Comparison of ENCODE assay signal across 25 cellular contexts in genomic region chr11:20047006-20047405, GRCh38.
A peak's percentile ranks its signal among the peaks of the same experiment; 100 is the strongest.
DNase-seq lines count a peak whose midpoint lies in the region; ATAC-seq, FAIRE-seq and TF ChIP-seq lines count a peak whose summit lies in the region.
"Had no signal": no experiment of that assay in that cellular context is flagged by ENCODE, and none has a peak within 500 bp of the region (broad histone marks: within the 10 kb centered on the region; RNA-seq: fewer than 3 reads in every experiment).

No MANE protein-coding gene starts in this region.

- H3K36me3 Mint-ChIP-seq in HFFc6 (ENCODE audit: low read depth) = peaks cover 44% of the 10 kb centered on the region
- H3K36me3 Mint-ChIP-seq: CD4-positive, CD25-positive, alpha-beta regulatory T cell had no signal

- peaks cover 62% of the 10 kb centered on the region for H3K4me1 ChIP-seq in cardiac muscle cell (ENCODE audit: low read depth)
- H3K4me1 ChIP-seq in right cardiac atrium (ENCODE audit: control insufficient read depth, insufficient read depth, low read length) = peaks cover 9% of the 10 kb centered on the region
- H3K4me1 ChIP-seq in smooth muscle cell (ENCODE audit: low read depth) = peaks cover 27% of the 10 kb centered on the region
- peaks cover 3% of the 10 kb centered on the region; the same call in 1 of the 2 replicates for H3K4me1 ChIP-seq in HepG2 (ENCODE audit: insufficient read depth, low read length)

- no peak overlapping the region for H3K4me2 ChIP-seq in smooth muscle cell
- no peak overlapping the region for H3K4me2 ChIP-seq in HepG2 (ENCODE audit: low read depth, low read length)

- H3K9ac ChIP-seq in smooth muscle cell (ENCODE audit: low read depth) (no peak overlapping the region), HepG2 (ENCODE audit: insufficient read depth, low read depth, low read length) (no peak overlapping the region)

- H3K27me3 ChIP-seq in cardiac muscle cell = no peaks in the 10 kb centered on the region
- H3K27me3 ChIP-seq in right cardiac atrium (ENCODE audit: control insufficient read depth, insufficient read depth) = no peaks in the 10 kb centered on the region
- H3K27me3 ChIP-seq in smooth muscle cell (ENCODE audit: low read depth) = no peaks in the 10 kb centered on the region
- H3K27me3 ChIP-seq in HepG2 (ENCODE audit: control insufficient read depth in 1 of 2, insufficient read depth in 2 of 2, low read length in 2 of 2) = no peaks in the 10 kb centered on the region

- peaks cover 30% of the 10 kb centered on the region for H3K79me2 ChIP-seq in smooth muscle cell (ENCODE audit: low read depth)
- no peaks in the 10 kb centered on the region for H3K79me2 ChIP-seq in HepG2 (ENCODE audit: insufficient read depth, low read length)

- H3K27ac ChIP-seq in cardiac muscle cell = peak overlapping the region; percentile 93
- H3K27ac ChIP-seq in right cardiac atrium (ENCODE audit: low read length) = no peak overlapping the region
- H3K27ac ChIP-seq in smooth muscle cell (ENCODE audit: low read depth) = peak overlapping the region; percentile 70
- H3K27ac ChIP-seq in HepG2 (ENCODE audit: extremely low read length, insufficient read depth, low read length) = no peak overlapping the region

- ATAC-seq in Right ventricle myocardium inferior (no peak), right cardiac atrium (no peak), HepG2 (no peak), HG03139 (IDR thresholded peaks at IDR 0.05; ENCODE audit: unreplicated experiment) (no peak)
- ATAC-seq: HCT116, K562 had no signal

- intact Hi-C loops in Right ventricle myocardium inferior (cut with DNase I) (no loop called here), right cardiac atrium (cut with DNase I) (no loop called here), HepG2 (cut with micrococcal nuclease; ENCODE audit: unreplicated experiment) (no loop called here)

- TF ChIP-seq EP300 in HepG2 (IDR thresholded peaks at IDR 0.05; ENCODE audit: low read depth in 2 of 2, low read length in 2 of 2) (no peak), HepG2 (CRISPR knock-in tag; IDR thresholded peaks at IDR 0.05; ENCODE audit: borderline replicate concordance) (no peak)

- CTCF ChIA-PET in HepG2 (lab: Yijun Ruan, JAX; ENCODE audit: low intra/inter-chr PET ratio, low total read pairs) = no interaction called here

- DNase-seq in cardiac muscle cell (ENCODE audit: low read depth in 1 of 2, low spot score in 1 of 2) (no peak), Right ventricle myocardium inferior (ENCODE audit: missing footprints) (no peak), HFFc6 (no peak), right cardiac atrium (no peak), smooth muscle cell (lab: John Stamatoyannopoulos, UW; ENCODE audit: unreplicated experiment) (no peak), HepG2 (ENCODE audit: low spot score) (no peak)
- no peak for DNase-seq in activated CD4-positive, alpha-beta T cell treated with anti-CD3 and anti-CD28 coated beads for 1 hour
- DNase-seq: 8988T; CD4-positive, CD25-positive, alpha-beta regulatory T cell; COR-L47; DMS 273 treated with DMSO at 0.1 percent for 48 hours; DND-41; GF-D8; GOT3; NCI-H1105 treated with DMSO at 0.1 percent for 48 hours; NCI-H1694; NCI-H2081 treated with DMSO at 0.1 percent for 48 hours; NCI-H446 treated with DMSO at 0.1 percent for 48 hours; NCI-H69; NK-92 treated with Interleukin-12 subunit alpha and Interleukin-12 subunit beta, amount 100 ng/mL, for 24 hours; SHP77 treated with DMSO at 0.1 percent for 48 hours had no signal

- H3K27me3 Mint-ChIP-seq in HFFc6 (ENCODE audit: insufficient read depth) = no peaks in the 10 kb centered on the region; the same call in 1 of the 2 replicates
- H3K27me3 Mint-ChIP-seq: CD4-positive, CD25-positive, alpha-beta regulatory T cell had no signal

- H4K20me1 ChIP-seq in smooth muscle cell (ENCODE audit: low read depth) (peaks cover 13% of the 10 kb centered on the region), HepG2 (ENCODE audit: insufficient read depth, low read length) (no peaks in the 10 kb centered on the region)

- no TSS peak for BruUV-seq in HepG2 (replicated peaks; lab: Mats Ljungman, UMichigan)

- H3K4me3 Mint-ChIP-seq in HFFc6 = no peak overlapping the region
- H3K4me3 Mint-ChIP-seq: CD4-positive, CD25-positive, alpha-beta regulatory T cell had no signal

- H3K9me3 ChIP-seq in cardiac muscle cell (ENCODE audit: low read depth) (no peaks in the 10 kb centered on the region), right cardiac atrium (ENCODE audit: control insufficient read depth, low read length) (no peaks in the 10 kb centered on the region), smooth muscle cell (replicated peaks; ENCODE audit: low read depth) (no peaks in the 10 kb centered on the region), HepG2 (ENCODE audit: low read length) (no peaks in the 10 kb centered on the region)

- TF ChIP-seq POLR2A in HepG2 (IDR thresholded peaks at IDR 0.05; ENCODE audit: insufficient read depth in 1 of 2, low read depth in 2 of 2, low read length in 2 of 2) = no peak

- no peaks in the 10 kb centered on the region for H3K9me3 Mint-ChIP-seq in HFFc6
- H3K9me3 Mint-ChIP-seq: CD4-positive, CD25-positive, alpha-beta regulatory T cell had no signal

- 55% methylated on average over 3 of the region's 3 CpGs for WGBS in right cardiac atrium
- WGBS in smooth muscle cell (ENCODE audit: low lambda C conversion rate) = 72% methylated on average over 3 of the region's 3 CpGs
- WGBS in HepG2 (ENCODE audit: low lambda C conversion rate) = 92% methylated on average over 3 of the region's 3 CpGs

- H2AFZ ChIP-seq in smooth muscle cell (ENCODE audit: low read depth) (no peak overlapping the region), HepG2 (ENCODE audit: low read length) (no peak overlapping the region)

- peaks cover 59% of the 10 kb centered on the region for H3K4me1 Mint-ChIP-seq in HFFc6 (ENCODE audit: low read depth)
- H3K4me1 Mint-ChIP-seq: CD4-positive, CD25-positive, alpha-beta regulatory T cell had no signal

- no peak overlapping the region for H3K4me3 ChIP-seq in cardiac muscle cell
- H3K4me3 ChIP-seq in right cardiac atrium (ENCODE audit: low read length) = peak overlapping the region; percentile 47
- no peak overlapping the region for H3K4me3 ChIP-seq in smooth muscle cell
- H3K4me3 ChIP-seq in HepG2 (replicated peaks in 1 of 3; ENCODE audit: insufficient read depth in 1 of 3, low read depth in 2 of 3, low read length in 3 of 3) = no peak overlapping the region
- H3K4me3 ChIP-seq: K562 had no signal

- in situ Hi-C loops in HepG2 (cut with HindIII; ENCODE audit: extremely low pct_ligation_motif_present, low pct_unique_long_range_greater_than_20kb) = no loop called here

- peak overlapping the region; percentile 54 for H3K27ac Mint-ChIP-seq in HFFc6
- H3K27ac Mint-ChIP-seq: CD4-positive, CD25-positive, alpha-beta regulatory T cell had no signal

- peaks cover 14% of the 10 kb centered on the region for H3F3A ChIP-seq in smooth muscle cell (ENCODE audit: low read depth)

- no peak for TF ChIP-seq RAD21 in HepG2 (CRISPR knock-in tag; IDR thresholded peaks at IDR 0.05)

- POLR2A ChIA-PET in HepG2 (lab: Yijun Ruan, JAX) = no interaction called here

- no peak for FAIRE-seq in HepG2 (lab: Jason Lieb, UNC)
- FAIRE-seq: K562, RCC 7860 had no signal

- TF ChIP-seq CTCF in cardiac muscle cell (IDR thresholded peaks at IDR 0.05; ENCODE audit: low read depth, low read length) = no peak
- no peak for TF ChIP-seq CTCF in HFFc6 (IDR thresholded peaks at IDR 0.05)
- TF ChIP-seq CTCF in smooth muscle cell (IDR thresholded peaks at IDR 0.05; ENCODE audit: borderline replicate concordance, insufficient read depth, poor library complexity, severe bottlenecking) = no peak
- no peak for TF ChIP-seq CTCF in HepG2 (CRISPR knock-in tag; IDR thresholded peaks at IDR 0.05)

- H3K36me3 ChIP-seq in cardiac muscle cell (peaks cover 71% of the 10 kb centered on the region), smooth muscle cell (ENCODE audit: low read depth) (peaks cover 6% of the 10 kb centered on the region), HepG2 (replicated peaks in 1 of 2; ENCODE audit: control insufficient read depth in 1 of 2, insufficient read depth in 2 of 2, low read length in 2 of 2) (peaks cover 50 to 93% of the 10 kb centered on the region in 2 experiments)

TF ChIP-seq in HepG2, 621 proteins besides CTCF, POLR2A, EP300 and RAD21 (continues in another document):
- TF ChIP-seq ZNF414 (CRISPR knock-in tag; IDR thresholded peaks at IDR 0.05) (no peak), POLR2AphosphoS2 (IDR thresholded peaks at IDR 0.05; ENCODE audit: low read depth, low read length) (no peak), WIZ (CRISPR knock-in tag; IDR thresholded peaks at IDR 0.05) (no peak), ZNF367 (CRISPR knock-in tag; IDR thresholded peaks at IDR 0.05; ENCODE audit: borderline replicate concordance) (no peak), ZFP90 (CRISPR knock-in tag; IDR thresholded peaks at IDR 0.05; ENCODE audit: borderline replicate concordance) (no peak), ZNF816 (CRISPR knock-in tag; IDR thresholded peaks at IDR 0.05; ENCODE audit: borderline replicate concordance) (no peak)
- TF ChIP-seq, protein P1, sequence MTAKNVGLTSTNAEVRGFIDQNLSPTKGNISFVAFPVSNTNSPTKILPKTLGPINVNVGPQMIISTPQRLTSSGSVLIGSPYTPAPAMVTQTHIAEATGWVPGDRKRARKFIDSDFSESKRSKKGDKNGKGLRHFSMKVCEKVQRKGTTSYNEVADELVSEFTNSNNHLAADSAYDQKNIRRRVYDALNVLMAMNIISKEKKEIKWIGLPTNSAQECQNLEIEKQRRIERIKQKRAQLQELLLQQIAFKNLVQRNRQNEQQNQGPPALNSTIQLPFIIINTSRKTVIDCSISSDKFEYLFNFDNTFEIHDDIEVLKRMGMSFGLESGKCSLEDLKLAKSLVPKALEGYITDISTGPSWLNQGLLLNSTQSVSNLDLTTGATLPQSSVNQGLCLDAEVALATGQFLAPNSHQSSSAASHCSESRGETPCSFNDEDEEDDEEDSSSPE (CRISPR knock-in tag; IDR thresholded peaks at IDR 0.05) = no peak

Comparison
In these comparisons a context has a peak if more than half of its experiments do, and no peak if none do; other contexts are left out.
1. H3K27ac ChIP-seq: peak in cardiac muscle cell (single experiment) and smooth muscle cell (single experiment); none in right cardiac atrium (single experiment) and HepG2 (single experiment).